23 cellular contexts compared by ENCODE assay signal in the genomic region with DNA sequence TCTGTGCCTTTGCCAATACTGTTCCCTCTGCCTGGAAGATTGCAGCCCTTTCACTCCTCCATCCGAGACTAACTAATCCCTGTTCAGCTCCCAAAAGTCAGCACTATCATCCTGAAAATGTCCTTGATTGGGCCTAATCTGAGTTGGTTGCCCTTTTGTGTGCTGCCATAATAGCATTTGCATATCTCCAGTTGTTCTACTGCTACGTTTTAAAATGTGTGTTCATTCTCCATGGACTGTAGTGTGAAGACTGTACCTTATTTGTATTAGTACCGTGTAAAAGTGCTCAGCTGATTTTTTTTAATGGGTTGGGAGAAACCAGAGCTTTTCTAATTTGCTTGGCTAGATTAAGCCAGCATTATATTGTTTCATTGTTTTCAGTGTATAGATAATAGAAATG.
"Had no signal": no experiment of that assay in that cellular context is flagged by ENCODE, and none has a peak within 500 bp of the region (broad histone marks: within the 10 kb centered on the region; RNA-seq: fewer than 3 reads in every experiment).

No MANE protein-coding gene starts in this region.

- ATAC-seq: activated CD8-positive, alpha-beta memory T cell treated with anti-CD3 and anti-CD28 coated beads, Interleukin-2, amount 10 ng/mL, durations not matched to agents 7 days and 5 days; esophagus mucosa; gastrocnemius medialis; left lobe of liver; psoas muscle; right lobe of liver had no signal

- H3K36me3 ChIP-seq: ovary, right lobe of liver, thyroid gland had no signal

- H3K27me3 ChIP-seq: gastrocnemius medialis, hepatocyte, ovary, right lobe of liver, thyroid gland had no signal

- H3K27ac ChIP-seq: gastrocnemius medialis, hepatocyte, ovary, psoas muscle, right lobe of liver, thyroid gland had no signal

- H3K4me3 ChIP-seq: gastrocnemius medialis, hepatocyte, ovary, psoas muscle, right lobe of liver, smooth muscle cell, thyroid gland had no signal

- H3K9me3 ChIP-seq: gastrocnemius medialis, ovary, psoas muscle, right lobe of liver, thyroid gland had no signal

- H3K4me1 ChIP-seq: right lobe of liver, thyroid gland had no signal

- DNase-seq: activated CD4-positive, alpha-beta memory T cell treated with anti-CD3 and anti-CD28 coated beads, Interleukin-2, amount 10 ng/mL, durations not matched to agents 7 days and 5 days; activated CD4-positive, alpha-beta T cell treated with anti-CD3 and anti-CD28 coated beads for 48 hours; activated CD4-positive, CD25-positive, alpha-beta regulatory T cell; activated CD8-positive, alpha-beta memory T cell treated with anti-CD3 and anti-CD28 coated beads, Interleukin-2, amount 10 ng/mL, durations not matched to agents 7 days and 5 days; activated naive CD4-positive, alpha-beta T cell treated with Interleukin-2 at 50 U/mL for 16 hours; activated naive CD8-positive, alpha-beta T cell treated with anti-CD3 and anti-CD28 coated beads, Interleukin-2, amount 10 ng/mL, durations not matched to agents 7 days and 5 days; activated T-cell treated with anti-CD3 and anti-CD28 coated beads, Interleukin-2, amount 50 U/mL, for 1 hour; amygdala; effector CD8-positive, alpha-beta T cell; gastrocnemius medialis; islet precursor cell; mammary epithelial cell; ovary; psoas muscle; right lobe of liver; stimulated activated CD4-positive, alpha-beta T cell treated with anti-CD3 and anti-CD28 coated beads, Interleukin-4, amount 100 ng/mL, for 24 hours; T-helper 1 cell; T1000; thyroid gland had no signal
